Comparison of ENCODE assay signal across 13 cellular contexts in genomic region chr9:136851941-136852663, GRCh38. TPM values are rescaled to one million over a fixed set of nuclear protein-coding genes. Genes with fewer than 3 reads are reported as not detected.
DNase-seq lines count a peak whose midpoint lies in the region; ATAC-seq and TF ChIP-seq lines count a peak whose summit lies in the region.
"Had no signal": no experiment of that assay in that cellular context is flagged by ENCODE, and none has a peak within 500 bp of the region (broad histone marks: within the 10 kb centered on the region; RNA-seq: fewer than 3 reads in every experiment).

Gene MAMDC4, plus strand, starts transcription at chr9:136852346. Its CDS starts 71 bp downstream, at chr9:136852417.

- peaks cover 13% of the 10 kb centered on the region for H3K4me1 Mint-ChIP-seq in chondrocyte (ENCODE audit: low read depth)
- H3K4me1 Mint-ChIP-seq in naive B cell, result peaks cover 12 to 21% (median 13%) of the 10 kb centered on the region in 3 donors

- ATAC-seq in Right ventricle myocardium inferior, result no peak
- no peak for ATAC-seq in naive B cell (ENCODE audit: low read depth in 2 of 2)
- no peak for ATAC-seq in HG02588 (IDR thresholded peaks at IDR 0.05; ENCODE audit: unreplicated experiment)

- H3K4me3 ChIP-seq in right atrium auricular region (no peak within 1 kb of the TSS), MM.1S (ENCODE audit: low read length) (no peak within 1 kb of the TSS)
- H3K4me3 ChIP-seq: smooth muscle cell, vagina had no signal

- H3K4me3 Mint-ChIP-seq in chondrocyte (ENCODE audit: unreplicated experiment) (peak within 1 kb of the TSS; percentile 25), naive B cell (peak within 1 kb of the TSS in 5 of 8 donors; percentile 22 to 63 (median 45))

- H3K27me3 Mint-ChIP-seq in chondrocyte (ENCODE audit: low read depth) (no peaks in the 10 kb centered on the region), naive B cell (peaks cover 4 to 10% (median 8%) of the 10 kb centered on the region in 3 donors)

- H3K27ac ChIP-seq in right atrium auricular region (peak within 1 kb of the TSS in 1 of 2 donors; percentile 7), MM.1S (ENCODE audit: low read length) (no peak within 1 kb of the TSS)
- H3K27ac ChIP-seq: vagina had no signal

- no peaks in the 10 kb centered on the region for H3K9me3 ChIP-seq in right atrium auricular region
- H3K9me3 ChIP-seq in MM.1S (replicated peaks; ENCODE audit: insufficient read depth, low read length), result no peaks in the 10 kb centered on the region
- H3K9me3 ChIP-seq: vagina had no signal

- H3K4me1 ChIP-seq in right atrium auricular region (peaks cover 0 to 36% of the 10 kb centered on the region in 2 donors), MM.1S (ENCODE audit: low read length) (0 out of 2 replicates have a peak, but pooled peaks cover 6% of the 10 kb centered on the region)

- DNase-seq in Right ventricle myocardium inferior (ENCODE audit: missing footprints) (no peak), right atrium auricular region (ENCODE audit: low spot score) (no peak), chondrocyte (ENCODE audit: low spot score) (no peak), naive B cell (no peak), MM.1S (no peak), anterior cingulate cortex (lab: John Stamatoyannopoulos, UW) (no peak), amniotic stem cell (lab: John Stamatoyannopoulos, UW) (no peak)
- DNase-seq: EL, Kasumi-1, T1000 had no signal

- H3K4me2 ChIP-seq in MM.1S (ENCODE audit: low read depth, low read length), result no peak within 1 kb of the TSS
- H3K4me2 ChIP-seq: smooth muscle cell had no signal

- TF ChIP-seq CTCF in right atrium auricular region (IDR thresholded peaks at IDR 0.05) (no peak), chondrocyte (IDR thresholded peaks at IDR 0.05) (no peak), MM.1S (IDR thresholded peaks at IDR 0.05; ENCODE audit: low read length) (no peak)

- no peak within 1 kb of the TSS for H3K9ac ChIP-seq in MM.1S (ENCODE audit: low read length)

- H3K27ac Mint-ChIP-seq in chondrocyte (ENCODE audit: unreplicated experiment) (peak within 1 kb of the TSS; percentile 54), naive B cell (peak within 1 kb of the TSS in 1 of 6 donors; percentile 29)

- intact Hi-C loops in Right ventricle myocardium inferior (cut with DNase I), result no loop called here

- H3K79me2 ChIP-seq in MM.1S (ENCODE audit: low read length), result peaks cover 17% of the 10 kb centered on the region; the same call in 1 of the 2 replicates

- peaks cover 12% of the 10 kb centered on the region; the same call in 1 of the 2 replicates for H3F3A ChIP-seq in MM.1S (ENCODE audit: insufficient read depth, low read length)

- H3K36me3 ChIP-seq in right atrium auricular region (peaks cover 18% of the 10 kb centered on the region), MM.1S (replicated peaks; ENCODE audit: insufficient read depth, low read length) (no peaks in the 10 kb centered on the region)
- H3K36me3 ChIP-seq: vagina had no signal

- H3K27me3 ChIP-seq in right atrium auricular region (no peaks in the 10 kb centered on the region), MM.1S (replicated peaks; ENCODE audit: insufficient read depth, low read length) (no peaks in the 10 kb centered on the region)
- H3K27me3 ChIP-seq: vagina had no signal

- H3K9me3 Mint-ChIP-seq in chondrocyte (ENCODE audit: low read depth), result no peaks in the 10 kb centered on the region
- peaks cover 0 to 2% (median 0%) of the 10 kb centered on the region in 7 donors for H3K9me3 Mint-ChIP-seq in naive B cell

- H3K36me3 Mint-ChIP-seq in chondrocyte (ENCODE audit: low read depth) (no peaks in the 10 kb centered on the region), naive B cell (no peaks in the 10 kb centered on the region)

- H2AFZ ChIP-seq in MM.1S (ENCODE audit: low read length), result no peak within 1 kb of the TSS

- H4K20me1 ChIP-seq in MM.1S (ENCODE audit: insufficient read depth, low read length), result no peaks in the 10 kb centered on the region

- no peaks in the 10 kb centered on the region for H3K9me2 ChIP-seq in MM.1S (replicated peaks; ENCODE audit: insufficient read depth, low read length)

RNA-seq across cellular contexts. Expression of gene MAMDC4, which starts in this region (rescaled TPM):
- total RNA-seq in Right ventricle myocardium inferior (12.8 TPM), right atrium auricular region (1 to 10 TPM; 1.7 to 2.0 TPM), chondrocyte (7.7 to 9.2 TPM (median 7.7 TPM) in 3 replicates)
- polyA plus RNA-seq in naive B cell (ENCODE audit: low read depth in 6 of 6), result not detected
